Comparison of ENCODE assay signal across 8 cellular contexts in genomic region chr12:23055004-23055403, GRCh38.
DNase-seq lines count a peak whose midpoint lies in the region; FAIRE-seq and TF ChIP-seq lines count a peak whose summit lies in the region.
"Had no signal": no experiment of that assay in that cellular context is flagged by ENCODE, and none has a peak within 500 bp of the region (broad histone marks: within the 10 kb centered on the region; RNA-seq: fewer than 3 reads in every experiment).

No MANE protein-coding gene starts in this region.

- H4K8ac ChIP-seq in mesendoderm (ENCODE audit: low read depth, low read length), result no peak overlapping the region
- H4K8ac ChIP-seq in mesenchymal stem cell (ENCODE audit: low read length), result no peak overlapping the region

- H3K9me3 Mint-ChIP-seq in astrocyte (ENCODE audit: unreplicated experiment), result no peaks in the 10 kb centered on the region

- H3K36me3 ChIP-seq in astrocyte (ENCODE audit: insufficient read depth, low read length) (no peaks in the 10 kb centered on the region), mesendoderm (ENCODE audit: control insufficient read depth, insufficient read depth, low read length) (no peaks in the 10 kb centered on the region), mesenchymal stem cell (ENCODE audit: control insufficient read depth in 1 of 2, insufficient read depth in 2 of 2, low read depth in 1 of 2, low read length in 2 of 2) (no peaks in the 10 kb centered on the region)

- H2BK120ac ChIP-seq in mesendoderm (ENCODE audit: low read depth, low read length) (no peak overlapping the region), mesenchymal stem cell (ENCODE audit: low read depth, low read length) (no peak overlapping the region)

- DNase-seq in GM12892 (ENCODE audit: insufficient read length), result no peak
- DNase-seq in astrocyte (ENCODE audit: low read depth), result peak; percentile 2
- peak; percentile 84 for DNase-seq in mesendoderm
- DNase-seq in G401 (ENCODE audit: low spot score), result no peak
- no peak for DNase-seq in mesenchymal stem cell
- DNase-seq in activated CD8-positive, alpha-beta memory T cell treated with anti-CD3 and anti-CD28 coated beads, Interleukin-2, amount 50 U/mL, for 48 hours, result no peak

- H3K14ac ChIP-seq in mesenchymal stem cell (ENCODE audit: low read length in 2 of 2), result no peak overlapping the region

- H2AK5ac ChIP-seq in mesendoderm (ENCODE audit: low read length) (no peak overlapping the region), mesenchymal stem cell (ENCODE audit: low read length, severe bottlenecking) (no peak overlapping the region)

- no peak overlapping the region for H3K4ac ChIP-seq in mesendoderm (ENCODE audit: low read depth, low read length)
- no peak overlapping the region for H3K4ac ChIP-seq in mesenchymal stem cell (ENCODE audit: low read depth in 1 of 2, low read length in 2 of 2)

- FAIRE-seq in GM12892 (lab: Jason Lieb, UNC), result peak; percentile 72
- no peak for FAIRE-seq in astrocyte (lab: Jason Lieb, UNC)

- no peaks in the 10 kb centered on the region for H3K4me1 Mint-ChIP-seq in astrocyte (ENCODE audit: low read depth, unreplicated experiment)

- H2BK5ac ChIP-seq in mesendoderm (ENCODE audit: low read length) (no peak overlapping the region), mesenchymal stem cell (ENCODE audit: low read depth, low read length, poor library complexity, severe bottlenecking) (no peak overlapping the region)

- in situ Hi-C loops in G401 (cut with HindIII; ENCODE audit: low sequenced_read_pairs), result no loop called here

- H4K20me1 ChIP-seq in astrocyte (ENCODE audit: insufficient read depth, low read length), result no peaks in the 10 kb centered on the region

- H2BK12ac ChIP-seq in mesenchymal stem cell (ENCODE audit: low read length in 2 of 2), result no peak overlapping the region

- H4K91ac ChIP-seq in mesenchymal stem cell (ENCODE audit: low read length), result no peak overlapping the region

- no peak overlapping the region for H3K27ac Mint-ChIP-seq in astrocyte (ENCODE audit: unreplicated experiment)
- H3K27ac Mint-ChIP-seq: activated naive CD4-positive, alpha-beta T cell treated with anti-CD3 and anti-CD28 coated beads, Interleukin-2, amount 50 U/mL, for 72 hours had no signal

- H3K27me3 ChIP-seq in astrocyte (ENCODE audit: insufficient read depth, low read length), result no peaks in the 10 kb centered on the region
- H3K27me3 ChIP-seq in mesendoderm (ENCODE audit: insufficient read depth, low read length, poor library complexity), result no peaks in the 10 kb centered on the region
- H3K27me3 ChIP-seq in mesenchymal stem cell (ENCODE audit: control insufficient read depth in 1 of 2, insufficient read depth in 1 of 2, low read length in 2 of 2), result no peaks in the 10 kb centered on the region

- WGBS in mesendoderm (ENCODE audit: extremely low coverage, insufficient coverage, low lambda C conversion rate), result no CpG with 5 or more reads among the region's 4 CpGs
- 29% methylated on average over 4 of the region's 4 CpGs for WGBS in mesenchymal stem cell

- no peak overlapping the region for H2BK15ac ChIP-seq in mesendoderm (replicated peaks; ENCODE audit: low read depth)
- no peak overlapping the region for H2BK15ac ChIP-seq in mesenchymal stem cell (ENCODE audit: low read depth, poor library complexity, severe bottlenecking)

- H3K56ac ChIP-seq in mesendoderm (ENCODE audit: low read length), result no peak overlapping the region

- no peaks in the 10 kb centered on the region for H3K79me2 ChIP-seq in astrocyte (ENCODE audit: insufficient read depth, low read length)
- no peaks in the 10 kb centered on the region for H3K79me2 ChIP-seq in mesendoderm (ENCODE audit: control insufficient read depth, insufficient read depth, low read length)

- no peak overlapping the region for H4K5ac ChIP-seq in mesendoderm (ENCODE audit: low read length)

- H3K79me1 ChIP-seq in mesendoderm (ENCODE audit: low read length) (no peaks in the 10 kb centered on the region), mesenchymal stem cell (replicated peaks; ENCODE audit: low read length, poor library complexity, severe bottlenecking) (no peaks in the 10 kb centered on the region)

- H3K18ac ChIP-seq in mesendoderm (ENCODE audit: low read length) (no peak overlapping the region), mesenchymal stem cell (ENCODE audit: low read depth in 1 of 2, low read length in 2 of 2) (no peak overlapping the region)

- H3K27ac ChIP-seq in astrocyte (ENCODE audit: low read depth, low read length) (no peak overlapping the region), mesendoderm (ENCODE audit: low read depth, low read length) (no peak overlapping the region), mesenchymal stem cell (ENCODE audit: low read length, poor library complexity, severe bottlenecking) (no peak overlapping the region)

- H3K4me1 ChIP-seq in astrocyte (ENCODE audit: insufficient read depth, low read length) (no peaks in the 10 kb centered on the region), mesendoderm (ENCODE audit: control insufficient read depth, low read depth, low read length) (no peaks in the 10 kb centered on the region), mesenchymal stem cell (ENCODE audit: control insufficient read depth, insufficient read depth, low read depth, low read length) (no peaks in the 10 kb centered on the region)

- H3K4me3 ChIP-seq in astrocyte (ENCODE audit: insufficient read depth, low read depth, low read length) (no peak overlapping the region), mesendoderm (ENCODE audit: low read length) (no peak overlapping the region), mesenchymal stem cell (ENCODE audit: insufficient read depth in 1 of 2, low read depth in 1 of 2, low read length in 2 of 2) (no peak overlapping the region)

- H3K23ac ChIP-seq in mesendoderm (ENCODE audit: low read length), result no peak overlapping the region
- H3K23ac ChIP-seq in mesenchymal stem cell (ENCODE audit: low read length in 2 of 2), result no peak overlapping the region

- H3K9ac ChIP-seq in astrocyte (ENCODE audit: low read length) (no peak overlapping the region), mesendoderm (ENCODE audit: low read length) (no peak overlapping the region), mesenchymal stem cell (ENCODE audit: low read length) (no peak overlapping the region)

- H3K27me3 Mint-ChIP-seq in astrocyte (ENCODE audit: low read depth, unreplicated experiment), result no peaks in the 10 kb centered on the region

- H2AFZ ChIP-seq in astrocyte (ENCODE audit: low read depth, low read length), result no peak overlapping the region
- no peak overlapping the region for H2AFZ ChIP-seq in mesenchymal stem cell (ENCODE audit: low read depth, low read length)

- TF ChIP-seq CTCF in LNCAP (IDR thresholded peaks at IDR 0.05), result peak; percentile 44; the same call in 1 of the 2 replicates
- peak; percentile 55 for TF ChIP-seq CTCF in astrocyte (IDR thresholded peaks at IDR 0.05; ENCODE audit: insufficient read depth, low read depth, low read length)

- no peaks in the 10 kb centered on the region for H3K36me3 Mint-ChIP-seq in astrocyte (ENCODE audit: low read depth, unreplicated experiment)
- H3K36me3 Mint-ChIP-seq: activated naive CD4-positive, alpha-beta T cell treated with anti-CD3 and anti-CD28 coated beads, Interleukin-2, amount 50 U/mL, for 72 hours had no signal

- no peaks in the 10 kb centered on the region for H3K9me3 ChIP-seq in astrocyte (ENCODE audit: insufficient read depth, low read depth, low read length)
- no peaks in the 10 kb centered on the region for H3K9me3 ChIP-seq in mesenchymal stem cell (ENCODE audit: control insufficient read depth, low read length)

- no peak overlapping the region for H3K4me3 Mint-ChIP-seq in astrocyte (ENCODE audit: unreplicated experiment)

- no peak for TF ChIP-seq POLR2A in GM12892 (IDR thresholded peaks at IDR 0.05; ENCODE audit: low read depth, low read length)

- H3K4me2 ChIP-seq in astrocyte (ENCODE audit: low read length), result no peak overlapping the region
- H3K4me2 ChIP-seq in mesendoderm (ENCODE audit: low read length), result no peak overlapping the region
- no peak overlapping the region for H3K4me2 ChIP-seq in mesenchymal stem cell (ENCODE audit: low read length, poor library complexity, severe bottlenecking)

Comparison
In these comparisons a context has a peak if more than half of its experiments do, and no peak if none do; other contexts are left out.
1. DNase-seq: peak in astrocyte (single experiment) and mesendoderm (single experiment); none in GM12892 (single experiment), G401 (single experiment), mesenchymal stem cell (single experiment) and activated CD8-positive, alpha-beta memory T cell treated with anti-CD3 and anti-CD28 coated beads, Interleukin-2, amount 50 U/mL, for 48 hours (single experiment).